8 cellular contexts compared by ENCODE assay signal in the genomic region with DNA sequence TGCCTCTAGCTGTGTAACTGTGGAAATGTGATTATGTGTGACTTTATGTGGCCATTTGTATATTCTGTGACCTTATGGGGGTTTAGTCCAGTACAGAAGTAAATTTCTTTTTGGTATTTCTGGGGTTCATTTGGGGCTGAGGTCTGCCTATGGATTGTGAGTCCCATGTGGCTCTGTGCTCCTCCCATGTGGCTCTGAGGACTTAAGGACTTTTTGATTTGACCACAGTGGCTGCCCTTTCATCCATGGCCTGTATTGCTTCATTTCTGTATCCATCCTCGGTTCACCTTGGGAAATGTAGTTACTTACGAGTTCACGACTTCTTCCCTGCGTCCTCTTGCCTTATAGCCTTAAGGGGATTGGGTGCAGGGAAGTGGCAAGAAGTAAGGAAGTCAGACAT.
DNase-seq lines count a peak whose midpoint lies in the region; ATAC-seq and TF ChIP-seq lines count a peak whose summit lies in the region.

No MANE protein-coding gene starts in this region.

- H3K9ac ChIP-seq in HUES6 (ENCODE audit: low read length) (no peak overlapping the region), muscle layer of colon (ENCODE audit: low read length) (peak overlapping the region; percentile 53)

- H3K4me1 ChIP-seq in HUES6 (ENCODE audit: control insufficient read depth, insufficient read depth, low read length) = peaks cover 5% of the 10 kb centered on the region
- peaks cover 13% of the 10 kb centered on the region for H3K4me1 ChIP-seq in muscle layer of colon (ENCODE audit: insufficient read depth, low read length)

- no peaks in the 10 kb centered on the region for H3K36me3 ChIP-seq in HUES6 (ENCODE audit: control insufficient read depth, insufficient read depth, low read length)
- no peaks in the 10 kb centered on the region for H3K36me3 ChIP-seq in brain microvascular endothelial cell (replicated peaks)
- H3K36me3 ChIP-seq in muscle layer of colon (ENCODE audit: insufficient read depth, low read length) = no peaks in the 10 kb centered on the region

- peak overlapping the region; percentile 99 for H3K4me3 ChIP-seq in AG10803 (ENCODE audit: low read length)
- H3K4me3 ChIP-seq in HUES6 (ENCODE audit: low read depth, low read length) = peak overlapping the region; percentile 93
- peak overlapping the region; percentile 98 for H3K4me3 ChIP-seq in brain microvascular endothelial cell (ENCODE audit: low read depth, low read length)
- H3K4me3 ChIP-seq in muscle layer of colon (ENCODE audit: low read depth in 1 of 2, low read length in 2 of 2) = peak overlapping the region; percentile 59 to 83

- H3K9me3 ChIP-seq in HUES6 (ENCODE audit: control insufficient read depth, insufficient read depth, low read depth, low read length) (peaks cover 33% of the 10 kb centered on the region), muscle layer of colon (ENCODE audit: low read length) (peaks cover 3% of the 10 kb centered on the region)

- no peak for DNase-seq in AG10803 (ENCODE audit: low read depth)
- no peak for DNase-seq in brain microvascular endothelial cell
- no peak for DNase-seq in NCI-H1436 (lab: John Stamatoyannopoulos, UW)
- no peak for DNase-seq in SIG-M5 (lab: John Stamatoyannopoulos, UW)
- no peak for DNase-seq in NCI-H446 (lab: John Stamatoyannopoulos, UW)

- no peak for TF ChIP-seq CTCF in AG10803 (conservative IDR thresholded peaks at IDR 0.05; ENCODE audit: low read length)
- no peak for TF ChIP-seq CTCF in brain microvascular endothelial cell (IDR thresholded peaks at IDR 0.05; ENCODE audit: low read depth, low read length, missing control alignments)

- no peak overlapping the region for H3K27ac ChIP-seq in HUES6 (ENCODE audit: low read depth, low read length)
- no peak overlapping the region for H3K27ac ChIP-seq in brain microvascular endothelial cell
- H3K27ac ChIP-seq in muscle layer of colon (ENCODE audit: low read depth, low read length) = peak overlapping the region; percentile 77

- H3K27me3 ChIP-seq in HUES6 (ENCODE audit: control insufficient read depth, insufficient read depth, low read length) (no peaks in the 10 kb centered on the region), brain microvascular endothelial cell (replicated peaks) (no peaks in the 10 kb centered on the region), muscle layer of colon (ENCODE audit: control insufficient read depth in 1 of 2, insufficient read depth in 2 of 2, low read length in 2 of 2) (no peaks in the 10 kb centered on the region)

- no peak for ATAC-seq in GM21717 (IDR thresholded peaks at IDR 0.05; ENCODE audit: unreplicated experiment)

- in situ Hi-C loops in brain microvascular endothelial cell (cut with HindIII; ENCODE audit: low pct_ligation_motif_present, low sequenced_read_pairs) = no loop called here
